Comparison of ENCODE assay signal across 1 cellular context in the genomic region with DNA sequence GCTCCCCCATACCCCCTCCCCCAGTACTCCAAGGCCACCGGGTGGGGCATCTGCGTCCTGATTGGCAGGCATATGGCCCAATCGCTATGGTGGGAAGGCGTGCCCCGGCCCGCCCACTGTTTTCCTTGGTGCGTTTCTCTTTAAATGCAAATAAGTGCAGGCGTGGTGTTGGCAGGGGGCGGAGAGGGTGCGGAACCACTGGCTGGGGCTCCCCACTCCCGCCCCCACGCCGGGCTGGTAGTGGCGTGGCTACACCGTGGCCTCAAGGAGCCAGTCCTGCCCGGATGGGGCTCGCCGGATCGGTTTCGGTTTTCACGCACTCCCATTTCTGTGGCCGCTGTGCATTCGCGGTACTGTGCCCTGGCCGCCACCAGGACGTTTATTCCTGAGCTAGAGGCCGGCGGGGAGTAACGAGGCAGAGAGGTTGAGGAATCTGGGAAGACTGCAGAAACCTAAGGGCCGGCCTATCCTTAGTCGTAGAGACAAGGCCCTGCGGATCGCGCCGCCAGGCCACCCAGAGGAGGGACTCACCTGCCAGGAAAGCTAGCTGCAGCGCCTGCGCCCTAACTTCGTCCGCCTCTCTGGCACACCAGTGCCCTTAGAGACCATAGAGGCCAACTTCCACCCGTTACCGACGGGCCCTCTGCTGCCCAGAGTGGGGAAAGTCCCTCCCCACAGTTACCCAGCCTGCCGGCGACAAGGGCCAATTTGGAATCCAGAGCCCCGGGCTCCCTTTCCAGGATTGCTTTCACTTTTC.
A peak's percentile ranks its signal among the peaks of the same experiment; 100 is the strongest.
TF ChIP-seq lines count a peak whose summit lies in the region.

No MANE protein-coding gene starts in this region.

TF ChIP-seq in HepG2, 621 proteins besides CTCF, POLR2A, EP300 and RAD21 (continued from another document and continues in another):
- no peak for TF ChIP-seq JUND (CRISPR knock-in tag; IDR thresholded peaks at IDR 0.05)
- no peak for TF ChIP-seq ZNF143 (CRISPR knock-in tag; IDR thresholded peaks at IDR 0.05)
- TF ChIP-seq SNAI1 (CRISPR knock-in tag; IDR thresholded peaks at IDR 0.05; ENCODE audit: borderline replicate concordance): no peak
- TF ChIP-seq POLR2G (IDR thresholded peaks at IDR 0.05; ENCODE audit: low read depth, low read length): peak; percentile 77
- TF ChIP-seq ZNF124 (CRISPR knock-in tag; IDR thresholded peaks at IDR 0.05): no peak
- TF ChIP-seq TP53 (CRISPR knock-in tag; conservative IDR thresholded peaks at IDR 0.05): no peak
- TF ChIP-seq, protein P1, sequence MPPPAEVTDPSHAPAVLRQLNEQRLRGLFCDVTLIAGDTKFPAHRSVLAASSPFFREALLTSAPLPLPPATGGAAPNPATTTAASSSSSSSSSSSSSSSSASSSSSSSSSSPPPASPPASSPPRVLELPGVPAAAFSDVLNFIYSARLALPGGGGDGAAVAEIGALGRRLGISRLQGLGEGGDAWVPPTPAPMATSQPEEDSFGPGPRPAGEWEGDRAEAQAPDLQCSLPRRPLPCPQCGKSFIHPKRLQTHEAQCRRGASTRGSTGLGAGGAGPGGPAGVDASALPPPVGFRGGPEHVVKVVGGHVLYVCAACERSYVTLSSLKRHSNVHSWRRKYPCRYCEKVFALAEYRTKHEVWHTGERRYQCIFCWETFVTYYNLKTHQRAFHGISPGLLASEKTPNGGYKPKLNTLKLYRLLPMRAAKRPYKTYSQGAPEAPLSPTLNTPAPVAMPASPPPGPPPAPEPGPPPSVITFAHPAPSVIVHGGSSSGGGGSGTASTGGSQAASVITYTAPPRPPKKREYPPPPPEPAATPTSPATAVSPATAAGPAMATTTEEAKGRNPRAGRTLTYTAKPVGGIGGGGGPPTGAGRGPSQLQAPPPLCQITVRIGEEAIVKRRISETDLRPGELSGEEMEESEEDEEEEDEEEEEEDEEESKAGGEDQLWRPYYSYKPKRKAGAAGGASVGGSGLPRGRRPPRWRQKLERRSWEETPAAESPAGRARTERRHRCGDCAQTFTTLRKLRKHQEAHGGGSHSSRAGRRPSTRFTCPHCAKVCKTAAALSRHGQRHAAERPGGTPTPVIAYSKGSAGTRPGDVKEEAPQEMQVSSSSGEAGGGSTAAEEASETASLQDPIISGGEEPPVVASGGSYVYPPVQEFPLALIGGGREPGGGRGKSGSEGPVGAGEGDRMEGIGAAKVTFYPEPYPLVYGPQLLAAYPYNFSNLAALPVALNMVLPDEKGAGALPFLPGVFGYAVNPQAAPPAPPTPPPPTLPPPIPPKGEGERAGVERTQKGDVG (CRISPR knock-in tag; IDR thresholded peaks at IDR 0.05; ENCODE audit: borderline replicate concordance): no peak
- TF ChIP-seq ZNF724P (CRISPR knock-in tag; IDR thresholded peaks at IDR 0.05; ENCODE audit: borderline replicate concordance): no peak
- TF ChIP-seq, protein P2, sequence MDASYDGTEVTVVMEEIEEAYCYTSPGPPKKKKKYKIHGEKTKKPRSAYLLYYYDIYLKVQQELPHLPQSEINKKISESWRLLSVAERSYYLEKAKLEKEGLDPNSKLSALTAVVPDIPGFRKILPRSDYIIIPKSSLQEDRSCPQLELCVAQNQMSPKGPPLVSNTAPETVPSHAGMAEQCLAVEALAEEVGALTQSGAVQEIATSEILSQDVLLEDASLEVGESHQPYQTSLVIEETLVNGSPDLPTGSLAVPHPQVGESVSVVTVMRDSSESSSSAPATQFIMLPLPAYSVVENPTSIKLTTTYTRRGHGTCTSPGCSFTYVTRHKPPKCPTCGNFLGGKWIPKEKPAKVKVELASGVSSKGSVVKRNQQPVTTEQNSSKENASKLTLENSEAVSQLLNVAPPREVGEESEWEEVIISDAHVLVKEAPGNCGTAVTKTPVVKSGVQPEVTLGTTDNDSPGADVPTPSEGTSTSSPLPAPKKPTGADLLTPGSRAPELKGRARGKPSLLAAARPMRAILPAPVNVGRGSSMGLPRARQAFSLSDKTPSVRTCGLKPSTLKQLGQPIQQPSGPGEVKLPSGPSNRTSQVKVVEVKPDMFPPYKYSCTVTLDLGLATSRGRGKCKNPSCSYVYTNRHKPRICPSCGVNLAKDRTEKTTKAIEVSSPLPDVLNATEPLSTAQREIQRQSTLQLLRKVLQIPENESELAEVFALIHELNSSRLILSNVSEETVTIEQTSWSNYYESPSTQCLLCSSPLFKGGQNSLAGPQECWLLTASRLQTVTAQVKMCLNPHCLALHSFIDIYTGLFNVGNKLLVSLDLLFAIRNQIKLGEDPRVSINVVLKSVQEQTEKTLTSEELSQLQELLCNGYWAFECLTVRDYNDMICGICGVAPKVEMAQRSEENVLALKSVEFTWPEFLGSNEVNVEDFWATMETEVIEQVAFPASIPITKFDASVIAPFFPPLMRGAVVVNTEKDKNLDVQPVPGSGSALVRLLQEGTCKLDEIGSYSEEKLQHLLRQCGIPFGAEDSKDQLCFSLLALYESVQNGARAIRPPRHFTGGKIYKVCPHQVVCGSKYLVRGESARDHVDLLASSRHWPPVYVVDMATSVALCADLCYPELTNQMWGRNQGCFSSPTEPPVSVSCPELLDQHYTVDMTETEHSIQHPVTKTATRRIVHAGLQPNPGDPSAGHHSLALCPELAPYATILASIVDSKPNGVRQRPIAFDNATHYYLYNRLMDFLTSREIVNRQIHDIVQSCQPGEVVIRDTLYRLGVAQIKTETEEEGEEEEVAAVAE (CRISPR knock-in tag; IDR thresholded peaks at IDR 0.05; ENCODE audit: borderline replicate concordance): no peak
- TF ChIP-seq ZSCAN20 (CRISPR knock-in tag; IDR thresholded peaks at IDR 0.05; ENCODE audit: borderline replicate concordance): no peak
- TF ChIP-seq, protein P3, sequence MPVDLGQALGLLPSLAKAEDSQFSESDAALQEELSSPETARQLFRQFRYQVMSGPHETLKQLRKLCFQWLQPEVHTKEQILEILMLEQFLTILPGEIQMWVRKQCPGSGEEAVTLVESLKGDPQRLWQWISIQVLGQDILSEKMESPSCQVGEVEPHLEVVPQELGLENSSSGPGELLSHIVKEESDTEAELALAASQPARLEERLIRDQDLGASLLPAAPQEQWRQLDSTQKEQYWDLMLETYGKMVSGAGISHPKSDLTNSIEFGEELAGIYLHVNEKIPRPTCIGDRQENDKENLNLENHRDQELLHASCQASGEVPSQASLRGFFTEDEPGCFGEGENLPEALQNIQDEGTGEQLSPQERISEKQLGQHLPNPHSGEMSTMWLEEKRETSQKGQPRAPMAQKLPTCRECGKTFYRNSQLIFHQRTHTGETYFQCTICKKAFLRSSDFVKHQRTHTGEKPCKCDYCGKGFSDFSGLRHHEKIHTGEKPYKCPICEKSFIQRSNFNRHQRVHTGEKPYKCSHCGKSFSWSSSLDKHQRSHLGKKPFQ (CRISPR knock-in tag; IDR thresholded peaks at IDR 0.05; ENCODE audit: insufficient replicate concordance): no peak
- TF ChIP-seq ZC3H13 (CRISPR knock-in tag; IDR thresholded peaks at IDR 0.05): no peak; the same call in 1 of the 2 replicates
- 0 out of 2 replicates have a peak, but pooled peaks have one; percentile 34 for TF ChIP-seq TARDBP (CRISPR knock-in tag; IDR thresholded peaks at IDR 0.05)
- TF ChIP-seq, protein P4, sequence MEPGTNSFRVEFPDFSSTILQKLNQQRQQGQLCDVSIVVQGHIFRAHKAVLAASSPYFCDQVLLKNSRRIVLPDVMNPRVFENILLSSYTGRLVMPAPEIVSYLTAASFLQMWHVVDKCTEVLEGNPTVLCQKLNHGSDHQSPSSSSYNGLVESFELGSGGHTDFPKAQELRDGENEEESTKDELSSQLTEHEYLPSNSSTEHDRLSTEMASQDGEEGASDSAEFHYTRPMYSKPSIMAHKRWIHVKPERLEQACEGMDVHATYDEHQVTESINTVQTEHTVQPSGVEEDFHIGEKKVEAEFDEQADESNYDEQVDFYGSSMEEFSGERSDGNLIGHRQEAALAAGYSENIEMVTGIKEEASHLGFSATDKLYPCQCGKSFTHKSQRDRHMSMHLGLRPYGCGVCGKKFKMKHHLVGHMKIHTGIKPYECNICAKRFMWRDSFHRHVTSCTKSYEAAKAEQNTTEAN (CRISPR knock-in tag; conservative IDR thresholded peaks at IDR 0.05): no peak
- TF ChIP-seq, protein P5, sequence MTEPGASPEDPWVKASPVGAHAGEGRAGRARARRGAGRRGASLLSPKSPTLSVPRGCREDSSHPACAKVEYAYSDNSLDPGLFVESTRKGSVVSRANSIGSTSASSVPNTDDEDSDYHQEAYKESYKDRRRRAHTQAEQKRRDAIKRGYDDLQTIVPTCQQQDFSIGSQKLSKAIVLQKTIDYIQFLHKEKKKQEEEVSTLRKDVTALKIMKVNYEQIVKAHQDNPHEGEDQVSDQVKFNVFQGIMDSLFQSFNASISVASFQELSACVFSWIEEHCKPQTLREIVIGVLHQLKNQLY (CRISPR knock-in tag; IDR thresholded peaks at IDR 0.05): no peak
- no peak for TF ChIP-seq FOXO1 (CRISPR knock-in tag; IDR thresholded peaks at IDR 0.05)
- no peak for TF ChIP-seq RARA (CRISPR knock-in tag; IDR thresholded peaks at IDR 0.05)
- TF ChIP-seq, protein P6, sequence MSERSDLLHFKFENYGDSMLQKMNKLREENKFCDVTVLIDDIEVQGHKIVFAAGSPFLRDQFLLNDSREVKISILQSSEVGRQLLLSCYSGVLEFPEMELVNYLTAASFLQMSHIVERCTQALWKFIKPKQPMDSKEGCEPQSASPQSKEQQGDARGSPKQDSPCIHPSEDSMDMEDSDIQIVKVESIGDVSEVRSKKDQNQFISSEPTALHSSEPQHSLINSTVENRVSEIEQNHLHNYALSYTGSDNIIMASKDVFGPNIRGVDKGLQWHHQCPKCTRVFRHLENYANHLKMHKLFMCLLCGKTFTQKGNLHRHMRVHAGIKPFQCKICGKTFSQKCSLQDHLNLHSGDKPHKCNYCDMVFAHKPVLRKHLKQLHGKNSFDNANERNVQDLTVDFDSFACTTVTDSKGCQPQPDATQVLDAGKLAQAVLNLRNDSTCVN (CRISPR knock-in tag; IDR thresholded peaks at IDR 0.05; ENCODE audit: borderline replicate concordance): no peak
- TF ChIP-seq, protein P7, sequence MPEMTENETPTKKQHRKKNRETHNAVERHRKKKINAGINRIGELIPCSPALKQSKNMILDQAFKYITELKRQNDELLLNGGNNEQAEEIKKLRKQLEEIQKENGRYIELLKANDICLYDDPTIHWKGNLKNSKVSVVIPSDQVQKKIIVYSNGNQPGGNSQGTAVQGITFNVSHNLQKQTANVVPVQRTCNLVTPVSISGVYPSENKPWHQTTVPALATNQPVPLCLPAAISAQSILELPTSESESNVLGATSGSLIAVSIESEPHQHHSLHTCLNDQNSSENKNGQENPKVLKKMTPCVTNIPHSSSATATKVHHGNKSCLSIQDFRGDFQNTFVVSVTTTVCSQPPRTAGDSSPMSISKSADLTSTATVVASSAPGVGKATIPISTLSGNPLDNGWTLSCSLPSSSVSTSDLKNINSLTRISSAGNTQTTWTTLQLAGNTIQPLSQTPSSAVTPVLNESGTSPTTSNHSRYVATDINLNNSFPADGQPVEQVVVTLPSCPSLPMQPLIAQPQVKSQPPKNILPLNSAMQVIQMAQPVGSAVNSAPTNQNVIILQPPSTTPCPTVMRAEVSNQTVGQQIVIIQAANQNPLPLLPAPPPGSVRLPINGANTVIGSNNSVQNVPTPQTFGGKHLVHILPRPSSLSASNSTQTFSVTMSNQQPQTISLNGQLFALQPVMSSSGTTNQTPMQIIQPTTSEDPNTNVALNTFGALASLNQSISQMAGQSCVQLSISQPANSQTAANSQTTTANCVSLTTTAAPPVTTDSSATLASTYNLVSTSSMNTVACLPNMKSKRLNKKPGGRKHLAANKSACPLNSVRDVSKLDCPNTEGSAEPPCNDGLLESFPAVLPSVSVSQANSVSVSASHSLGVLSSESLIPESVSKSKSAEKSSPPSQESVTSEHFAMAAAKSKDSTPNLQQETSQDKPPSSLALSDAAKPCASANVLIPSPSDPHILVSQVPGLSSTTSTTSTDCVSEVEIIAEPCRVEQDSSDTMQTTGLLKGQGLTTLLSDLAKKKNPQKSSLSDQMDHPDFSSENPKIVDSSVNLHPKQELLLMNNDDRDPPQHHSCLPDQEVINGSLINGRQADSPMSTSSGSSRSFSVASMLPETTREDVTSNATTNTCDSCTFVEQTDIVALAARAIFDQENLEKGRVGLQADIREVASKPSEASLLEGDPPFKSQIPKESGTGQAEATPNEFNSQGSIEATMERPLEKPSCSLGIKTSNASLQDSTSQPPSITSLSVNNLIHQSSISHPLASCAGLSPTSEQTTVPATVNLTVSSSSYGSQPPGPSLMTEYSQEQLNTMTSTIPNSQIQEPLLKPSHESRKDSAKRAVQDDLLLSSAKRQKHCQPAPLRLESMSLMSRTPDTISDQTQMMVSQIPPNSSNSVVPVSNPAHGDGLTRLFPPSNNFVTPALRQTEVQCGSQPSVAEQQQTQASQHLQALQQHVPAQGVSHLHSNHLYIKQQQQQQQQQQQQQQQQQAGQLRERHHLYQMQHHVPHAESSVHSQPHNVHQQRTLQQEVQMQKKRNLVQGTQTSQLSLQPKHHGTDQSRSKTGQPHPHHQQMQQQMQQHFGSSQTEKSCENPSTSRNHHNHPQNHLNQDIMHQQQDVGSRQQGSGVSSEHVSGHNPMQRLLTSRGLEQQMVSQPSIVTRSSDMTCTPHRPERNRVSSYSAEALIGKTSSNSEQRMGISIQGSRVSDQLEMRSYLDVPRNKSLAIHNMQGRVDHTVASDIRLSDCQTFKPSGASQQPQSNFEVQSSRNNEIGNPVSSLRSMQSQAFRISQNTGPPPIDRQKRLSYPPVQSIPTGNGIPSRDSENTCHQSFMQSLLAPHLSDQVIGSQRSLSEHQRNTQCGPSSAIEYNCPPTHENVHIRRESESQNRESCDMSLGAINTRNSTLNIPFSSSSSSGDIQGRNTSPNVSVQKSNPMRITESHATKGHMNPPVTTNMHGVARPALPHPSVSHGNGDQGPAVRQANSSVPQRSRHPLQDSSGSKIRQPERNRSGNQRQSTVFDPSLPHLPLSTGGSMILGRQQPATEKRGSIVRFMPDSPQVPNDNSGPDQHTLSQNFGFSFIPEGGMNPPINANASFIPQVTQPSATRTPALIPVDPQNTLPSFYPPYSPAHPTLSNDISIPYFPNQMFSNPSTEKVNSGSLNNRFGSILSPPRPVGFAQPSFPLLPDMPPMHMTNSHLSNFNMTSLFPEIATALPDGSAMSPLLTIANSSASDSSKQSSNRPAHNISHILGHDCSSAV (CRISPR knock-in tag; IDR thresholded peaks at IDR 0.05; ENCODE audit: borderline replicate concordance): no peak
- TF ChIP-seq, protein P8, sequence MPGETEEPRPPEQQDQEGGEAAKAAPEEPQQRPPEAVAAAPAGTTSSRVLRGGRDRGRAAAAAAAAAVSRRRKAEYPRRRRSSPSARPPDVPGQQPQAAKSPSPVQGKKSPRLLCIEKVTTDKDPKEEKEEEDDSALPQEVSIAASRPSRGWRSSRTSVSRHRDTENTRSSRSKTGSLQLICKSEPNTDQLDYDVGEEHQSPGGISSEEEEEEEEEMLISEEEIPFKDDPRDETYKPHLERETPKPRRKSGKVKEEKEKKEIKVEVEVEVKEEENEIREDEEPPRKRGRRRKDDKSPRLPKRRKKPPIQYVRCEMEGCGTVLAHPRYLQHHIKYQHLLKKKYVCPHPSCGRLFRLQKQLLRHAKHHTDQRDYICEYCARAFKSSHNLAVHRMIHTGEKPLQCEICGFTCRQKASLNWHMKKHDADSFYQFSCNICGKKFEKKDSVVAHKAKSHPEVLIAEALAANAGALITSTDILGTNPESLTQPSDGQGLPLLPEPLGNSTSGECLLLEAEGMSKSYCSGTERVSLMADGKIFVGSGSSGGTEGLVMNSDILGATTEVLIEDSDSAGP (CRISPR knock-in tag; IDR thresholded peaks at IDR 0.05; ENCODE audit: borderline replicate concordance): peak; percentile 100
- TF ChIP-seq FOXJ3 (CRISPR knock-in tag; IDR thresholded peaks at IDR 0.05; ENCODE audit: borderline replicate concordance): no peak
- TF ChIP-seq EED (CRISPR knock-in tag; IDR thresholded peaks at IDR 0.05): no peak
- TF ChIP-seq, protein P9, sequence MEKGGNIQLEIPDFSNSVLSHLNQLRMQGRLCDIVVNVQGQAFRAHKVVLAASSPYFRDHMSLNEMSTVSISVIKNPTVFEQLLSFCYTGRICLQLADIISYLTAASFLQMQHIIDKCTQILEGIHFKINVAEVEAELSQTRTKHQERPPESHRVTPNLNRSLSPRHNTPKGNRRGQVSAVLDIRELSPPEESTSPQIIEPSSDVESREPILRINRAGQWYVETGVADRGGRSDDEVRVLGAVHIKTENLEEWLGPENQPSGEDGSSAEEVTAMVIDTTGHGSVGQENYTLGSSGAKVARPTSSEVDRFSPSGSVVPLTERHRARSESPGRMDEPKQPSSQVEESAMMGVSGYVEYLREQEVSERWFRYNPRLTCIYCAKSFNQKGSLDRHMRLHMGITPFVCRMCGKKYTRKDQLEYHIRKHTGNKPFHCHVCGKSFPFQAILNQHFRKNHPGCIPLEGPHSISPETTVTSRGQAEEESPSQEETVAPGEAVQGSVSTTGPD (CRISPR knock-in tag; IDR thresholded peaks at IDR 0.05): no peak
